Comparison of ENCODE assay signal across 3 cellular contexts in the genomic region with DNA sequence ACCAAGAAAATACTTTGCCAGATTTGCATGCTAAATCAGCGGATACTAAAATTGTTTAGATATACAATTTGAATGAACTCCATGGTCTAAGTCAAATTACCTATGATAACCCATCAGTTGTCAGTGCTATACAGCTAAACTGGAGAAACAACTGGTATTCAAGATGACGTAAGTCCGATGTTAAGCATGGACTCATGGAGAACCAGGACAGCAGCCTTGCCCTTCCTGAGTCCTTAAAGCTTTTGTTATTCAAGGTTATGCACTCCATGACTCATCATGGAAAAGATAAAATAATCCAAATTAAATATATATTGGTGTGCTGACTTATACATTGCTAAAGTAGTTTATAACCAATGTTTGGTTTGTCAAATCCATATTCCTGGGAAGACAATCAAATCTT. TPM values are rescaled to one million over a fixed set of nuclear protein-coding genes. Genes with fewer than 3 reads are reported as not detected.
"Had no signal": no experiment of that assay in that cellular context is flagged by ENCODE, and none has a peak within 500 bp of the region (broad histone marks: within the 10 kb centered on the region; RNA-seq: fewer than 3 reads in every experiment).

No MANE protein-coding gene starts in this region.

RNA-seq across cellular contexts. Expression of gene TMEM98, which starts 4.0 kb away (rescaled TPM):
- total RNA-seq: mononuclear cell, natural killer cell had no signal
- polyA plus RNA-seq: immature natural killer cell had no signal
